Comparison of ENCODE assay signal across 3 cellular contexts in genomic region chr3:145307272-145307671, GRCh38.
TF ChIP-seq lines count a peak whose summit lies in the region.

No MANE protein-coding gene starts in this region.

TF ChIP-seq in HepG2, 621 proteins besides CTCF, POLR2A, EP300 and RAD21:
- TF ChIP-seq ETV5 (CRISPR knock-in tag; IDR thresholded peaks at IDR 0.05; ENCODE audit: borderline replicate concordance) (no peak), TRIM22 (IDR thresholded peaks at IDR 0.05) (no peak), ZNF317 (CRISPR knock-in tag; IDR thresholded peaks at IDR 0.05) (no peak), MAFK (conservative IDR thresholded peaks at IDR 0.05 in 1 of 2, IDR thresholded peaks at IDR 0.05 in 1 of 2; ENCODE audit: low read length in 2 of 2) (peak; percentile 84 to 96), PRDM15 (CRISPR knock-in tag; IDR thresholded peaks at IDR 0.05) (no peak), MAFF (IDR thresholded peaks at IDR 0.05; ENCODE audit: low read depth, low read length) (peak; percentile 94), CEBPZ (IDR thresholded peaks at IDR 0.05; ENCODE audit: low read length) (no peak)
TF ChIP-seq in HepG2: peak in this region for 2.

TF ChIP-seq in IMR-90, 13 proteins besides CTCF, POLR2A, EP300 and RAD21:
- TF ChIP-seq MXI1 (IDR thresholded peaks at IDR 0.05; ENCODE audit: borderline replicate concordance, low read depth, low read length) (no peak), MAFK (IDR thresholded peaks at IDR 0.05; ENCODE audit: low read depth, low read length) (peak; percentile 90), CHD1 (IDR thresholded peaks at IDR 0.05; ENCODE audit: low read depth, low read length) (no peak), USF2 (IDR thresholded peaks at IDR 0.05; ENCODE audit: low read depth, low read length) (no peak)
TF ChIP-seq in IMR-90: peak in this region for 1.

TF ChIP-seq in H1, 55 proteins besides CTCF, POLR2A, EP300 and RAD21:
- TF ChIP-seq SP4 (IDR thresholded peaks at IDR 0.05; ENCODE audit: low read length) (no peak), MAFK (IDR thresholded peaks at IDR 0.05; ENCODE audit: low read depth, low read length) (peak; percentile 71), POLR2AphosphoS5 (IDR thresholded peaks at IDR 0.05; ENCODE audit: low read depth, low read length) (no peak), KDM4A (IDR thresholded peaks at IDR 0.05; ENCODE audit: low read depth, low read length, severe bottlenecking) (no peak), SRF (IDR thresholded peaks at IDR 0.05; ENCODE audit: low read depth, low read length) (no peak), BRCA1 (IDR thresholded peaks at IDR 0.05; ENCODE audit: low read depth, low read length) (no peak)
